13 cellular contexts compared by ENCODE assay signal in the genomic region with DNA sequence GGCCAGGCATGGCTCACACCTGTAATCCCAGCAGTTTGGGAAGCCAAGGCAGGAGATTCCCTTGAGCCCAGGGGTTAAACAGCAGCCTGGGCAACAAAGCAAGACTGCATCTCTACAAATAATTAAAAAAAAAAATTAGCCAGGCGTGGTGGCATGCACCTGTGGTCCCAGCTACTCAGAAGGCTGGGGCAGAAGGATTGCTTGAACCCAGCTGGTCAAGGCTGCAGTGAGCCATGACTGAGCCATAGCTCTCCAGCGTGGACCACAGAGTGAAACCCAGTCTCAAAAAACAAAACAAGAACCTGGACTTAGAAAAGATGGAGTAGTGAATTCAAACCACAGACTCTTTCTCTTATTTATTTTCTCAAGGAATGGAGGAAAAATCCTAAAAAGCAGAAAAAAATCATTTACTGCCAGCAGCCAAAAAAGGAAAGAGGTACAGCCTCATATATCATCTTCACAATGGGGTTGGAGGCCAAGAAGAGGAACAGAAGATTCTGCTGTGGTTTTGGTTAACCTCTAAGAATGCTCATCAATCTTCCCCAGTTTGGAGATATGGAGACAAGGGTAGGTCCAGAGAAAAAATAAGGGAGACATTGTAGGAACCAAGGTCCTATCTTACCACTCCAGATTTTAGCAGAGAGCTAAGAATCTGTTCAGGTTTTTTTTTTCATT. TPM values are rescaled to one million over a fixed set of nuclear protein-coding genes. Genes with fewer than 3 reads are reported as not detected.
DNase-seq lines count a peak whose midpoint lies in the region; ATAC-seq, FAIRE-seq and TF ChIP-seq lines count a peak whose summit lies in the region.
"Had no signal": no experiment of that assay in that cellular context is flagged by ENCODE, and none has a peak within 500 bp of the region (broad histone marks: within the 10 kb centered on the region; RNA-seq: fewer than 3 reads in every experiment).

No MANE protein-coding gene starts in this region.

- H3K9me3 ChIP-seq in astrocyte (ENCODE audit: insufficient read depth, low read depth, low read length) (no peaks in the 10 kb centered on the region), smooth muscle cell (replicated peaks; ENCODE audit: low read depth) (no peaks in the 10 kb centered on the region), thyroid gland (no peaks in the 10 kb centered on the region)

- no peak overlapping the region for H2AFZ ChIP-seq in astrocyte (ENCODE audit: low read depth, low read length)
- H2AFZ ChIP-seq in smooth muscle cell (ENCODE audit: low read depth): no peak overlapping the region

- H3K9ac ChIP-seq in astrocyte (ENCODE audit: low read length): no peak overlapping the region
- H3K9ac ChIP-seq in smooth muscle cell (ENCODE audit: low read depth): no peak overlapping the region

- TF ChIP-seq CTCF in astrocyte (IDR thresholded peaks at IDR 0.05; ENCODE audit: insufficient read depth, low read depth, low read length) (no peak), smooth muscle cell (IDR thresholded peaks at IDR 0.05; ENCODE audit: borderline replicate concordance, insufficient read depth, poor library complexity, severe bottlenecking) (no peak), thyroid gland (IDR thresholded peaks at IDR 0.05) (no peak)

- no peaks in the 10 kb centered on the region for H3K9me3 Mint-ChIP-seq in astrocyte (ENCODE audit: unreplicated experiment)

- intact Hi-C loops in thyroid gland (cut with DNase I): no loop called here

- H3K79me2 ChIP-seq in astrocyte (ENCODE audit: insufficient read depth, low read length) (no peaks in the 10 kb centered on the region), smooth muscle cell (ENCODE audit: low read depth) (no peaks in the 10 kb centered on the region)

- peaks cover 8% of the 10 kb centered on the region for H3K27me3 Mint-ChIP-seq in astrocyte (ENCODE audit: low read depth, unreplicated experiment)

- H4K20me1 ChIP-seq in astrocyte (ENCODE audit: insufficient read depth, low read length) (no peaks in the 10 kb centered on the region), smooth muscle cell (ENCODE audit: low read depth) (no peaks in the 10 kb centered on the region)

- TF ChIP-seq POLR2A in thyroid gland (IDR thresholded peaks at IDR 0.05): no peak

- ATAC-seq in GM18870 (IDR thresholded peaks at IDR 0.05; ENCODE audit: unreplicated experiment): peak; percentile 81
- ATAC-seq in HG02588 (IDR thresholded peaks at IDR 0.05; ENCODE audit: unreplicated experiment): peak; percentile 83
- peak; percentile 73 for ATAC-seq in HG03460 (IDR thresholded peaks at IDR 0.05; ENCODE audit: unreplicated experiment)
- ATAC-seq in HG03439 (IDR thresholded peaks at IDR 0.05; ENCODE audit: unreplicated experiment): no peak

- FAIRE-seq in astrocyte (lab: Jason Lieb, UNC): no peak
- FAIRE-seq: H1 had no signal

- H3K27me3 ChIP-seq in astrocyte (ENCODE audit: insufficient read depth, low read length): no peaks in the 10 kb centered on the region
- no peaks in the 10 kb centered on the region for H3K27me3 ChIP-seq in smooth muscle cell (ENCODE audit: low read depth)
- H3K27me3 ChIP-seq in thyroid gland: no peaks in the 10 kb centered on the region
- H3K27me3 ChIP-seq: cardiac muscle cell had no signal

- H3K27ac ChIP-seq in astrocyte (ENCODE audit: low read depth, low read length) (no peak overlapping the region), smooth muscle cell (ENCODE audit: low read depth) (no peak overlapping the region), thyroid gland (no peak overlapping the region)
- H3K27ac ChIP-seq: cardiac muscle cell had no signal

- no peak overlapping the region for H3K4me3 ChIP-seq in astrocyte (ENCODE audit: insufficient read depth, low read depth, low read length)
- no peak overlapping the region for H3K4me3 ChIP-seq in smooth muscle cell
- no peak overlapping the region for H3K4me3 ChIP-seq in thyroid gland (replicated peaks in 1 of 3)
- H3K4me3 ChIP-seq: cardiac muscle cell had no signal

- H3K4me1 ChIP-seq in astrocyte (ENCODE audit: insufficient read depth, low read length) (no peaks in the 10 kb centered on the region), smooth muscle cell (ENCODE audit: low read depth) (no peaks in the 10 kb centered on the region), thyroid gland (no peaks in the 10 kb centered on the region)

- H3K27ac Mint-ChIP-seq in astrocyte (ENCODE audit: unreplicated experiment): no peak overlapping the region

- no peaks in the 10 kb centered on the region for H3K36me3 ChIP-seq in astrocyte (ENCODE audit: insufficient read depth, low read length)
- H3K36me3 ChIP-seq in smooth muscle cell (ENCODE audit: low read depth): no peaks in the 10 kb centered on the region
- no peaks in the 10 kb centered on the region for H3K36me3 ChIP-seq in thyroid gland
- H3K36me3 ChIP-seq: cardiac muscle cell had no signal

- no peaks in the 10 kb centered on the region for H3F3A ChIP-seq in smooth muscle cell (ENCODE audit: low read depth)

- H3K4me2 ChIP-seq in astrocyte (ENCODE audit: low read length) (no peak overlapping the region), smooth muscle cell (no peak overlapping the region)

- no peak overlapping the region for H3K4me3 Mint-ChIP-seq in astrocyte (ENCODE audit: unreplicated experiment)

- peak; percentile 76 for DNase-seq in astrocyte (ENCODE audit: low read depth)
- no peak for DNase-seq in smooth muscle cell (lab: John Stamatoyannopoulos, UW; ENCODE audit: unreplicated experiment)
- DNase-seq in EL: no peak
- no peak for DNase-seq in thyroid gland
- DNase-seq: mammary epithelial cell, NCI-H1436, Right ventricle myocardium superior had no signal

- no peaks in the 10 kb centered on the region for H3K36me3 Mint-ChIP-seq in astrocyte (ENCODE audit: low read depth, unreplicated experiment)

- 95% methylated on average over 2 of the region's 2 CpGs for WGBS in smooth muscle cell (ENCODE audit: low lambda C conversion rate)
- 63 to 83% methylated on average over 2 of the region's 2 CpGs for WGBS in thyroid gland, 2 donors

- peaks cover under 1% of the 10 kb centered on the region for H3K4me1 Mint-ChIP-seq in astrocyte (ENCODE audit: low read depth, unreplicated experiment)

RNA-seq across cellular contexts. Expression of a gene that starts 40.0 kb away (rescaled TPM):
- total RNA-seq in astrocyte (65.7 and 80.2 TPM in 2 replicates), smooth muscle cell (69.5 and 76.4 TPM in 2 replicates), thyroid gland (10 to 100 TPM; 49.2 to 89.6 (median 71.0) TPM)
- polyA plus RNA-seq in smooth muscle cell: 96.8 and 97.6 TPM in 2 replicates
